In genomic region chr4:76208005-76208765, GRCh38 we compare ENCODE assay signal across 1 cellular context.
A peak's percentile ranks its signal among the peaks of the same experiment; 100 is the strongest.
TF ChIP-seq lines count a peak whose summit lies in the region.

No MANE protein-coding gene starts in this region.

TF ChIP-seq in HepG2, 621 proteins besides CTCF, POLR2A, EP300 and RAD21 (continued from another document and continues in another):
- TF ChIP-seq, protein P1, sequence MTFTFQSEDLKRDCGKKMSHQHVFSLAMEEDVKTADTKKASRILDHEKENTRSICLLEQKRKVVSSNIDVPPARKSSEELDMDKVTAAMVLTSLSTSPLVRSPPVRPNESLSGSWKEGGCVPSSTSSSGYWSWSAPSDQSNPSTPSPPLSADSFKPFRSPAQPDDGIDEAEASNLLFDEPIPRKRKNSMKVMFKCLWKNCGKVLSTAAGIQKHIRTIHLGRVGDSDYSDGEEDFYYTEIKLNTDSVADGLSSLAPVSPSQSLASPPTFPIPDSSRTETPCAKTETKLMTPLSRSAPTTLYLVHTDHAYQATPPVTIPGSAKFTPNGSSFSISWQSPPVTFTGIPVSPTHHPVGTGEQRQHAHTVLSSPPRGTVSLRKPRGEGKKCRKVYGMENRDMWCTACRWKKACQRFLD (CRISPR knock-in tag; IDR thresholded peaks at IDR 0.05; ENCODE audit: borderline replicate concordance) = no peak
- no peak for TF ChIP-seq NCOA1 (CRISPR knock-in tag; IDR thresholded peaks at IDR 0.05)
- TF ChIP-seq HMG20A (CRISPR knock-in tag; IDR thresholded peaks at IDR 0.05; ENCODE audit: borderline replicate concordance) = peak; percentile 24; the same call in 1 of the 2 replicates
- no peak for TF ChIP-seq GRHL1 (CRISPR knock-in tag; conservative IDR thresholded peaks at IDR 0.05)
- TF ChIP-seq ZBTB42 (CRISPR knock-in tag; IDR thresholded peaks at IDR 0.05) = 0 out of 2 replicates have a peak, but pooled peaks have one; percentile 61
- TF ChIP-seq ZNF777 (CRISPR knock-in tag; IDR thresholded peaks at IDR 0.05) = no peak
- TF ChIP-seq, protein P2, sequence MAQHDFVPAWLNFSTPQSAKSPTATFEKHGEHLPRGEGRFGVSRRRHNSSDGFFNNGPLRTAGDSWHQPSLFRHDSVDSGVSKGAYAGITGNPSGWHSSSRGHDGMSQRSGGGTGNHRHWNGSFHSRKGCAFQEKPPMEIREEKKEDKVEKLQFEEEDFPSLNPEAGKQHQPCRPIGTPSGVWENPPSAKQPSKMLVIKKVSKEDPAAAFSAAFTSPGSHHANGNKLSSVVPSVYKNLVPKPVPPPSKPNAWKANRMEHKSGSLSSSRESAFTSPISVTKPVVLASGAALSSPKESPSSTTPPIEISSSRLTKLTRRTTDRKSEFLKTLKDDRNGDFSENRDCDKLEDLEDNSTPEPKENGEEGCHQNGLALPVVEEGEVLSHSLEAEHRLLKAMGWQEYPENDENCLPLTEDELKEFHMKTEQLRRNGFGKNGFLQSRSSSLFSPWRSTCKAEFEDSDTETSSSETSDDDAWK (CRISPR knock-in tag; IDR thresholded peaks at IDR 0.05) = no peak
- peak; percentile 43; the same call in 1 of the 2 replicates for TF ChIP-seq FOXJ3 (CRISPR knock-in tag; IDR thresholded peaks at IDR 0.05; ENCODE audit: borderline replicate concordance)
- TF ChIP-seq, protein P3, sequence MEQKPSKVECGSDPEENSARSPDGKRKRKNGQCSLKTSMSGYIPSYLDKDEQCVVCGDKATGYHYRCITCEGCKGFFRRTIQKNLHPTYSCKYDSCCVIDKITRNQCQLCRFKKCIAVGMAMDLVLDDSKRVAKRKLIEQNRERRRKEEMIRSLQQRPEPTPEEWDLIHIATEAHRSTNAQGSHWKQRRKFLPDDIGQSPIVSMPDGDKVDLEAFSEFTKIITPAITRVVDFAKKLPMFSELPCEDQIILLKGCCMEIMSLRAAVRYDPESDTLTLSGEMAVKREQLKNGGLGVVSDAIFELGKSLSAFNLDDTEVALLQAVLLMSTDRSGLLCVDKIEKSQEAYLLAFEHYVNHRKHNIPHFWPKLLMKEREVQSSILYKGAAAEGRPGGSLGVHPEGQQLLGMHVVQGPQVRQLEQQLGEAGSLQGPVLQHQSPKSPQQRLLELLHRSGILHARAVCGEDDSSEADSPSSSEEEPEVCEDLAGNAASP (CRISPR knock-in tag; IDR thresholded peaks at IDR 0.05; ENCODE audit: borderline replicate concordance) = 0 out of 2 replicates have a peak, but pooled peaks have one; percentile 20
- TF ChIP-seq GABPA (IDR thresholded peaks at IDR 0.05; ENCODE audit: low read depth, low read length) = no peak
- TF ChIP-seq GABPA (CRISPR knock-in tag; IDR thresholded peaks at IDR 0.05; ENCODE audit: low read depth) = peak; percentile 56
- TF ChIP-seq SUZ12 (IDR thresholded peaks at IDR 0.05; ENCODE audit: low read depth, low read length) = no peak
- TF ChIP-seq, protein P4, sequence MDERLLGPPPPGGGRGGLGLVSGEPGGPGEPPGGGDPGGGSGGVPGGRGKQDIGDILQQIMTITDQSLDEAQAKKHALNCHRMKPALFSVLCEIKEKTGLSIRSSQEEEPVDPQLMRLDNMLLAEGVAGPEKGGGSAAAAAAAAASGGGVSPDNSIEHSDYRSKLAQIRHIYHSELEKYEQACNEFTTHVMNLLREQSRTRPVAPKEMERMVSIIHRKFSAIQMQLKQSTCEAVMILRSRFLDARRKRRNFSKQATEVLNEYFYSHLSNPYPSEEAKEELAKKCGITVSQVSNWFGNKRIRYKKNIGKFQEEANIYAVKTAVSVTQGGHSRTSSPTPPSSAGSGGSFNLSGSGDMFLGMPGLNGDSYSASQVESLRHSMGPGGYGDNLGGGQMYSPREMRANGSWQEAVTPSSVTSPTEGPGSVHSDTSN (CRISPR knock-in tag; IDR thresholded peaks at IDR 0.05) = no peak
- TF ChIP-seq, protein P5, sequence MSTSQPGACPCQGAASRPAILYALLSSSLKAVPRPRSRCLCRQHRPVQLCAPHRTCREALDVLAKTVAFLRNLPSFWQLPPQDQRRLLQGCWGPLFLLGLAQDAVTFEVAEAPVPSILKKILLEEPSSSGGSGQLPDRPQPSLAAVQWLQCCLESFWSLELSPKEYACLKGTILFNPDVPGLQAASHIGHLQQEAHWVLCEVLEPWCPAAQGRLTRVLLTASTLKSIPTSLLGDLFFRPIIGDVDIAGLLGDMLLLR (CRISPR knock-in tag; IDR thresholded peaks at IDR 0.05) = no peak
- peak; percentile 61; the same call in 1 of the 2 replicates for TF ChIP-seq MEF2D (CRISPR knock-in tag; IDR thresholded peaks at IDR 0.05)
- TF ChIP-seq FOXP1 (IDR thresholded peaks at IDR 0.05) = no peak
- peak; percentile 64 for TF ChIP-seq FOXP1 (CRISPR knock-in tag; IDR thresholded peaks at IDR 0.05)
- no peak for TF ChIP-seq ZNF562 (CRISPR knock-in tag; IDR thresholded peaks at IDR 0.05; ENCODE audit: borderline replicate concordance)
- TF ChIP-seq MAFK (conservative IDR thresholded peaks at IDR 0.05 in 1 of 2, IDR thresholded peaks at IDR 0.05 in 1 of 2; ENCODE audit: low read length in 2 of 2) = peak; percentile 51 to 61
- TF ChIP-seq ATF6 (CRISPR knock-in tag; conservative IDR thresholded peaks at IDR 0.05) = no peak
- peak; percentile 76; the same call in 1 of the 2 replicates for TF ChIP-seq TBX2 (CRISPR knock-in tag; IDR thresholded peaks at IDR 0.05; ENCODE audit: borderline replicate concordance)
- TF ChIP-seq ZNF10 (CRISPR knock-in tag; IDR thresholded peaks at IDR 0.05; ENCODE audit: borderline replicate concordance, low read depth) = no peak
- TF ChIP-seq ZNF646 (CRISPR knock-in tag; IDR thresholded peaks at IDR 0.05) = no peak
- peak; percentile 72 for TF ChIP-seq PAXIP1 (CRISPR knock-in tag; conservative IDR thresholded peaks at IDR 0.05)
- TF ChIP-seq ZFP36 (IDR thresholded peaks at IDR 0.05; ENCODE audit: borderline replicate concordance, low read depth, low read length, partially characterized antibody) = no peak
- TF ChIP-seq, protein P6, sequence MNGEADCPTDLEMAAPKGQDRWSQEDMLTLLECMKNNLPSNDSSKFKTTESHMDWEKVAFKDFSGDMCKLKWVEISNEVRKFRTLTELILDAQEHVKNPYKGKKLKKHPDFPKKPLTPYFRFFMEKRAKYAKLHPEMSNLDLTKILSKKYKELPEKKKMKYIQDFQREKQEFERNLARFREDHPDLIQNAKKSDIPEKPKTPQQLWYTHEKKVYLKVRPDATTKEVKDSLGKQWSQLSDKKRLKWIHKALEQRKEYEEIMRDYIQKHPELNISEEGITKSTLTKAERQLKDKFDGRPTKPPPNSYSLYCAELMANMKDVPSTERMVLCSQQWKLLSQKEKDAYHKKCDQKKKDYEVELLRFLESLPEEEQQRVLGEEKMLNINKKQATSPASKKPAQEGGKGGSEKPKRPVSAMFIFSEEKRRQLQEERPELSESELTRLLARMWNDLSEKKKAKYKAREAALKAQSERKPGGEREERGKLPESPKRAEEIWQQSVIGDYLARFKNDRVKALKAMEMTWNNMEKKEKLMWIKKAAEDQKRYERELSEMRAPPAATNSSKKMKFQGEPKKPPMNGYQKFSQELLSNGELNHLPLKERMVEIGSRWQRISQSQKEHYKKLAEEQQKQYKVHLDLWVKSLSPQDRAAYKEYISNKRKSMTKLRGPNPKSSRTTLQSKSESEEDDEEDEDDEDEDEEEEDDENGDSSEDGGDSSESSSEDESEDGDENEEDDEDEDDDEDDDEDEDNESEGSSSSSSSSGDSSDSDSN (CRISPR knock-in tag; IDR thresholded peaks at IDR 0.05) = 0 out of 2 replicates have a peak, but pooled peaks have one; percentile 28
- peak; percentile 47; the same call in 1 of the 2 replicates for TF ChIP-seq RXRA (CRISPR knock-in tag; IDR thresholded peaks at IDR 0.05)
- peak; percentile 47 for TF ChIP-seq NFYB (CRISPR knock-in tag; IDR thresholded peaks at IDR 0.05)
- TF ChIP-seq TCF12 (IDR thresholded peaks at IDR 0.05) = no peak
- no peak for TF ChIP-seq TCF12 (CRISPR knock-in tag; IDR thresholded peaks at IDR 0.05)
- no peak for TF ChIP-seq ZNF441 (CRISPR knock-in tag; IDR thresholded peaks at IDR 0.05; ENCODE audit: borderline replicate concordance)
- no peak for TF ChIP-seq ZNF33B (CRISPR knock-in tag; IDR thresholded peaks at IDR 0.05)
- no peak for TF ChIP-seq ZNF773 (CRISPR knock-in tag; IDR thresholded peaks at IDR 0.05; ENCODE audit: borderline replicate concordance)
- TF ChIP-seq ZNF557 (CRISPR knock-in tag; IDR thresholded peaks at IDR 0.05) = no peak
